26 cellular contexts compared by ENCODE assay signal in genomic region chr15:27655063-27655462, GRCh38.
"Had no signal": no experiment of that assay in that cellular context is flagged by ENCODE, and none has a peak within 500 bp of the region (broad histone marks: within the 10 kb centered on the region; RNA-seq: fewer than 3 reads in every experiment).

No MANE protein-coding gene starts in this region.

- ATAC-seq: effector memory CD8-positive, alpha-beta T cell; esophagus mucosa; gastrocnemius medialis; heart right ventricle; left cardiac atrium; left lung; left ventricle myocardium superior; lower lobe of right lung; mucosa of descending colon had no signal

- H3K9me3 ChIP-seq: colonic mucosa, esophagus squamous epithelium, gastrocnemius medialis, lower lobe of right lung had no signal

- H3K27ac ChIP-seq: colonic mucosa, epithelial cell of prostate, esophagus squamous epithelium, gastrocnemius medialis, heart right ventricle, left lung, lower lobe of right lung had no signal

- H3K27me3 ChIP-seq: colonic mucosa, esophagus squamous epithelium, gastrocnemius medialis, left lung had no signal

- FAIRE-seq: endometrium, islet of Langerhans, keratinocyte had no signal

- H3K36me3 ChIP-seq: colonic mucosa, esophagus squamous epithelium, gastrocnemius medialis, heart right ventricle, left lung, lower lobe of right lung had no signal

- H3K4me3 ChIP-seq: colonic mucosa, esophagus squamous epithelium, gastrocnemius medialis, heart right ventricle, left lung, lower lobe of right lung, mucosa of descending colon had no signal

- H3K4me1 ChIP-seq: colonic mucosa, esophagus squamous epithelium, gastrocnemius medialis, heart right ventricle, left lung, lower lobe of right lung had no signal

- DNase-seq: colonic mucosa; cortex of kidney; effector CD8-positive, alpha-beta T cell; effector memory CD8-positive, alpha-beta T cell; endodermal cell; erythroblast; esophagus squamous epithelium; foreskin fibroblast; foreskin melanocyte; gastrocnemius medialis; glutamatergic neuron; head of caudate nucleus; heart right ventricle; hippocampal formation; left cardiac atrium; left lung; left ventricle myocardium superior; lower lobe of right lung; mesenchymal stem cell; mucosa of descending colon; naive B cell had no signal
